Comparison of ENCODE assay signal across 1 cellular context in the genomic region with DNA sequence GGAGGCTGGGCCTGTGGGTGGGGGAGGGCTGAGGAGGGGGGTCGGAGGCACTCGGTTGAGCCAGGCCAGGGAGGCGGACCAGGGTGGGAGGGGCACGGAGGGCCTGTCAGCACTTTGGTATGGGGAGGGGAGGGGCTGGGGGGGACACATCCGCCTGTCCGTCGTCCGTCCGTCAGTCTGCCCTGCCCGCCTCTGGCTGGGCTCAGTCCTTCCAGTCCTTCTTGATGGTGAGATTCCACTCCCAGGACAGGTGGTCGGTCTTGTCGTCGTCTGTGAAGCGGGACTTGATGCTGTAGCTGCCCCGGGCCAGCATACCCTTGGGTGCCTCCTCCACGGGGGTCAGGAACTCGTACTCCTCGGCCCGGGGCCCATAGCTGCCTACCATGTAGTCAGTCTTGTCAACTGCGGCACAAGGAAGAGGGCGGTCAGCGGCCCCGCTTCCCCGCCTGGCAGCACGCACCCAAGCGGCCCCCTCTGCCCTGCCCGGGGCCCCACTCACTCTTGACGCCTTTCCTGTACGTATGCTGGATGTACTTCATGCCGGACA.
TF ChIP-seq lines count a peak whose summit lies in the region.

No MANE protein-coding gene starts in this region.

TF ChIP-seq in GM23338, 12 proteins besides CTCF, POLR2A, EP300 and RAD21 (continued from another document):
- TF ChIP-seq, protein P1, sequence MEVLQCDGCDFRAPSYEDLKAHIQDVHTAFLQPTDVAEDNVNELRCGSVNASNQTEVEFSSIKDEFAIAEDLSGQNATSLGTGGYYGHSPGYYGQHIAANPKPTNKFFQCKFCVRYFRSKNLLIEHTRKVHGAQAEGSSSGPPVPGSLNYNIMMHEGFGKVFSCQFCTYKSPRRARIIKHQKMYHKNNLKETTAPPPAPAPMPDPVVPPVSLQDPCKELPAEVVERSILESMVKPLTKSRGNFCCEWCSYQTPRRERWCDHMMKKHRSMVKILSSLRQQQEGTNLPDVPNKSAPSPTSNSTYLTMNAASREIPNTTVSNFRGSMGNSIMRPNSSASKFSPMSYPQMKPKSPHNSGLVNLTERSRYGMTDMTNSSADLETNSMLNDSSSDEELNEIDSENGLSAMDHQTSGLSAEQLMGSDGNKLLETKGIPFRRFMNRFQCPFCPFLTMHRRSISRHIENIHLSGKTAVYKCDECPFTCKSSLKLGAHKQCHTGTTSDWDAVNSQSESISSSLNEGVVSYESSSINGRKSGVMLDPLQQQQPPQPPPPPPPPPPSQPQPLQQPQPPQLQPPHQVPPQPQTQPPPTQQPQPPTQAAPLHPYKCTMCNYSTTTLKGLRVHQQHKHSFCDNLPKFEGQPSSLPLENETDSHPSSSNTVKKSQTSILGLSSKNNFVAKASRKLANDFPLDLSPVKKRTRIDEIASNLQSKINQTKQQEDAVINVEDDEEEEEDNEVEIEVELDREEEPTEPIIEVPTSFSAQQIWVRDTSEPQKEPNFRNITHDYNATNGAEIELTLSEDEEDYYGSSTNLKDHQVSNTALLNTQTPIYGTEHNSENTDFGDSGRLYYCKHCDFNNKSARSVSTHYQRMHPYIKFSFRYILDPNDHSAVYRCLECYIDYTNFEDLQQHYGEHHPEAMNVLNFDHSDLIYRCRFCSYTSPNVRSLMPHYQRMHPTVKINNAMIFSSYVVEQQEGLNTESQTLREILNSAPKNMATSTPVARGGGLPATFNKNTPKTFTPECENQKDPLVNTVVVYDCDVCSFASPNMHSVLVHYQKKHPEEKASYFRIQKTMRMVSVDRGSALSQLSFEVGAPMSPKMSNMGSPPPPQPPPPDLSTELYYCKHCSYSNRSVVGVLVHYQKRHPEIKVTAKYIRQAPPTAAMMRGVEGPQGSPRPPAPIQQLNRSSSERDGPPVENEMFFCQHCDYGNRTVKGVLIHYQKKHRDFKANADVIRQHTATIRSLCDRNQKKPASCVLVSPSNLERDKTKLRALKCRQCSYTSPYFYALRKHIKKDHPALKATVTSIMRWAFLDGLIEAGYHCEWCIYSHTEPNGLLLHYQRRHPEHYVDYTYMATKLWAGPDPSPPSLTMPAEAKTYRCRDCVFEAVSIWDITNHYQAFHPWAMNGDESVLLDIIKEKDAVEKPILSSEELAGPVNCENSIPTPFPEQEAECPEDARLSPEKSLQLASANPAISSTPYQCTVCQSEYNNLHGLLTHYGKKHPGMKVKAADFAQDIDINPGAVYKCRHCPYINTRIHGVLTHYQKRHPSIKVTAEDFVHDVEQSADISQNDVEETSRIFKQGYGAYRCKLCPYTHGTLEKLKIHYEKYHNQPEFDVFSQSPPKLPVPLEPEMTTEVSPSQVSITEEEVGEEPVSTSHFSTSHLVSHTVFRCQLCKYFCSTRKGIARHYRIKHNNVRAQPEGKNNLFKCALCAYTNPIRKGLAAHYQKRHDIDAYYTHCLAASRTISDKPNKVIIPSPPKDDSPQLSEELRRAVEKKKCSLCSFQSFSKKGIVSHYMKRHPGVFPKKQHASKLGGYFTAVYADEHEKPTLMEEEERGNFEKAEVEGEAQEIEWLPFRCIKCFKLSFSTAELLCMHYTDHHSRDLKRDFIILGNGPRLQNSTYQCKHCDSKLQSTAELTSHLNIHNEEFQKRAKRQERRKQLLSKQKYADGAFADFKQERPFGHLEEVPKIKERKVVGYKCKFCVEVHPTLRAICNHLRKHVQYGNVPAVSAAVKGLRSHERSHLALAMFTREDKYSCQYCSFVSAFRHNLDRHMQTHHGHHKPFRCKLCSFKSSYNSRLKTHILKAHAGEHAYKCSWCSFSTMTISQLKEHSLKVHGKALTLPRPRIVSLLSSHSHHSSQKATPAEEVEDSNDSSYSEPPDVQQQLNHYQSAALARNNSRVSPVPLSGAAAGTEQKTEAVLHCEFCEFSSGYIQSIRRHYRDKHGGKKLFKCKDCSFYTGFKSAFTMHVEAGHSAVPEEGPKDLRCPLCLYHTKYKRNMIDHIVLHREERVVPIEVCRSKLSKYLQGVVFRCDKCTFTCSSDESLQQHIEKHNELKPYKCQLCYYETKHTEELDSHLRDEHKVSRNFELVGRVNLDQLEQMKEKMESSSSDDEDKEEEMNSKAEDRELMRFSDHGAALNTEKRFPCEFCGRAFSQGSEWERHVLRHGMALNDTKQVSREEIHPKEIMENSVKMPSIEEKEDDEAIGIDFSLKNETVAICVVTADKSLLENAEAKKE (CRISPR knock-in tag; IDR thresholded peaks at IDR 0.05): no peak
- TF ChIP-seq STAT1 (IDR thresholded peaks at IDR 0.05; ENCODE audit: unreplicated experiment): no peak
- no peak for TF ChIP-seq NANOG (IDR thresholded peaks at IDR 0.05; ENCODE audit: borderline replicate concordance)
- TF ChIP-seq ZNF114 (CRISPR knock-in tag; IDR thresholded peaks at IDR 0.05): no peak
TF ChIP-seq in GM23338: peak in this region for 0.
